In genomic region chr15:74265046-74265639, GRCh38 we compare ENCODE assay signal across 11 cellular contexts. TPM values are rescaled to one million over a fixed set of nuclear protein-coding genes. Genes with fewer than 3 reads are reported as not detected.
DNase-seq lines count a peak whose midpoint lies in the region; ATAC-seq and TF ChIP-seq lines count a peak whose summit lies in the region.
"Had no signal": no experiment of that assay in that cellular context is flagged by ENCODE, and none has a peak within 500 bp of the region (broad histone marks: within the 10 kb centered on the region; RNA-seq: fewer than 3 reads in every experiment).

No MANE protein-coding gene starts in this region.

- no peaks in the 10 kb centered on the region for H4K20me1 ChIP-seq in HCT116 (ENCODE audit: insufficient read depth)

- H3K4me3 ChIP-seq in HCT116 (replicated peaks in 1 of 2; ENCODE audit: low read depth in 1 of 2, low read length in 2 of 2) (no peak overlapping the region), adipocyte (ENCODE audit: low read length) (no peak overlapping the region), uterus (no peak overlapping the region), Peyer's patch (no peak overlapping the region)

- H3K27me3 ChIP-seq in HCT116 (ENCODE audit: insufficient read depth, low read length) (peaks cover 58% of the 10 kb centered on the region), adipocyte (replicated peaks; ENCODE audit: control insufficient read depth, insufficient read depth, low read length) (peaks cover 84% of the 10 kb centered on the region), uterus (no peaks in the 10 kb centered on the region), Peyer's patch (no peaks in the 10 kb centered on the region)

- BruUV-seq in HCT116 (replicated peaks; lab: Mats Ljungman, UMichigan): no TSS peak

- H3K9me3 ChIP-seq in HCT116 (ENCODE audit: control insufficient read depth in 1 of 2, insufficient read depth in 1 of 2, low read depth in 1 of 2, low read length in 2 of 2) (no peaks in the 10 kb centered on the region), adipocyte (ENCODE audit: control insufficient read depth, low read length) (no peaks in the 10 kb centered on the region), uterus (no peaks in the 10 kb centered on the region), Peyer's patch (no peaks in the 10 kb centered on the region)

- POLR2A ChIA-PET in HCT116 (lab: Charles Lee): no interaction called here

- H3K9me2 ChIP-seq in HCT116 (ENCODE audit: insufficient read depth): no peaks in the 10 kb centered on the region

- H3K4me2 ChIP-seq in HCT116 (ENCODE audit: low read length): no peak overlapping the region

- no peaks in the 10 kb centered on the region for H3K4me1 ChIP-seq in HCT116 (ENCODE audit: control insufficient read depth in 1 of 2, insufficient read depth in 2 of 2, low read length in 2 of 2)
- H3K4me1 ChIP-seq in adipocyte (ENCODE audit: control insufficient read depth, insufficient read depth, low read length): no peaks in the 10 kb centered on the region
- H3K4me1 ChIP-seq in uterus: no peaks in the 10 kb centered on the region
- H3K4me1 ChIP-seq in Peyer's patch: no peaks in the 10 kb centered on the region

- DNase-seq in Daoy (ENCODE audit: low read depth) (peak; percentile 51), HCT116 (ENCODE audit: low read depth, low spot score) (no peak), adipocyte (ENCODE audit: low read depth) (peak; percentile 42), iPS-NIHi7 (ENCODE audit: extremely low spot score) (peak; percentile 91), uterus (no peak), C1 segment of cervical spinal cord (lab: John Stamatoyannopoulos, UW) (no peak), Peyer's patch (no peak)
- DNase-seq: kidney glomerular epithelial cell; NK-92 treated with Interleukin-12 subunit alpha and Interleukin-12 subunit beta, amount 100 ng/mL, for 24 hours had no signal

- H3K9ac ChIP-seq in HCT116 (ENCODE audit: low read length): no peak overlapping the region
- H3K9ac ChIP-seq in adipocyte (ENCODE audit: low read length): no peak overlapping the region

- TF ChIP-seq CTCF in HCT116 (IDR thresholded peaks at IDR 0.05 in 2 of 3, conservative IDR thresholded peaks at IDR 0.05 in 1 of 3; ENCODE audit: borderline replicate concordance in 1 of 3, insufficient read depth in 1 of 3, low read depth in 2 of 3, low read length in 2 of 3): no peak
- TF ChIP-seq CTCF in uterus (IDR thresholded peaks at IDR 0.05): no peak
- TF ChIP-seq CTCF in Peyer's patch (IDR thresholded peaks at IDR 0.05): no peak

- H3K36me3 ChIP-seq in HCT116 (ENCODE audit: control insufficient read depth in 1 of 2, insufficient read depth in 2 of 2, low read length in 2 of 2) (no peaks in the 10 kb centered on the region), adipocyte (ENCODE audit: control insufficient read depth, insufficient read depth, low read length, severe bottlenecking) (no peaks in the 10 kb centered on the region), uterus (no peaks in the 10 kb centered on the region), Peyer's patch (no peaks in the 10 kb centered on the region)

- no peak overlapping the region for H2AFZ ChIP-seq in HCT116 (ENCODE audit: low read depth, low read length, poor library complexity, severe bottlenecking)

- intact Hi-C loops in HCT116 (cut with micrococcal nuclease): no loop called here
- intact Hi-C loops in uterus (cut with DNase I; ENCODE audit: low total_unique reads): no loop called here

- no peak for ATAC-seq in HCT116
- ATAC-seq in GM21723 (IDR thresholded peaks at IDR 0.05; ENCODE audit: unreplicated experiment): no peak

- no peak overlapping the region for H3K27ac ChIP-seq in HCT116 (ENCODE audit: low read depth, low read length)
- H3K27ac ChIP-seq in uterus: no peak overlapping the region
- H3K27ac ChIP-seq in Peyer's patch: no peak overlapping the region

- H3K79me2 ChIP-seq in HCT116 (ENCODE audit: insufficient read depth, low read length): no peaks in the 10 kb centered on the region

- TF ChIP-seq POLR2A in HCT116 (IDR thresholded peaks at IDR 0.05; ENCODE audit: borderline replicate concordance, extremely low read depth, insufficient read depth, insufficient read length): no peak
- TF ChIP-seq POLR2A in uterus (IDR thresholded peaks at IDR 0.05): no peak
- TF ChIP-seq POLR2A in Peyer's patch (IDR thresholded peaks at IDR 0.05): no peak

- TF ChIP-seq RAD21 in HCT116 (IDR thresholded peaks at IDR 0.05; ENCODE audit: low read depth): no peak

- RAD21 ChIA-PET in HCT116 (lab: Charles Lee; ENCODE audit: low non-redundant PET in 1 of 2, low total read pairs in 2 of 2, uncharacterized antibody in 2 of 2, unreplicated experiment in 2 of 2): no interaction called here

- CTCF ChIA-PET in HCT116 (lab: Charles Lee): interaction anchor here (1.2 kb wide), 1 partner anchor 43 kb away, joined by 5 read pairs; no protein-coding TSS in a partner anchor

TF ChIP-seq in HCT116, 20 proteins besides CTCF, POLR2A, EP300 and RAD21:
- TF ChIP-seq REST (IDR thresholded peaks at IDR 0.05; ENCODE audit: low read depth) (peak; percentile 90), ZFX (IDR thresholded peaks at IDR 0.05) (no peak)
TF ChIP-seq in HCT116: peak in this region for 1.

RNA-seq across cellular contexts. Expression of gene CCDC33, which starts 29.0 kb away (rescaled TPM):
- 4.9 and 5.9 TPM in 2 replicates for total RNA-seq in Daoy (2014; rRNA removed; shearing (Covaris generic))
- total RNA-seq in HCT116 (2021; ENCODE audit: unreplicated experiment): 0.15 TPM
- 0.09 and 0.21 TPM in 2 replicates for polyA plus RNA-seq in HCT116 (2012)
- 1 to 10 TPM; 1.4 to 2.8 (median 1.7) TPM for total RNA-seq in uterus
- total RNA-seq in Peyer's patch: under 1 TPM in 1 of 4 donors, not detected in 3; 0.40 TPM
- total RNA-seq: pulmonary artery endothelial cell had no signal

Comparison
In these comparisons a context has a peak if more than half of its experiments do, and no peak if none do; other contexts are left out.
1. DNase-seq: peak in Daoy (single experiment), adipocyte (single experiment) and iPS-NIHi7 (single experiment); none in HCT116 (single experiment), uterus (0 of 2), C1 segment of cervical spinal cord (0 of 14) and Peyer's patch (0 of 3).